14 cellular contexts compared by ENCODE assay signal in the genomic region with DNA sequence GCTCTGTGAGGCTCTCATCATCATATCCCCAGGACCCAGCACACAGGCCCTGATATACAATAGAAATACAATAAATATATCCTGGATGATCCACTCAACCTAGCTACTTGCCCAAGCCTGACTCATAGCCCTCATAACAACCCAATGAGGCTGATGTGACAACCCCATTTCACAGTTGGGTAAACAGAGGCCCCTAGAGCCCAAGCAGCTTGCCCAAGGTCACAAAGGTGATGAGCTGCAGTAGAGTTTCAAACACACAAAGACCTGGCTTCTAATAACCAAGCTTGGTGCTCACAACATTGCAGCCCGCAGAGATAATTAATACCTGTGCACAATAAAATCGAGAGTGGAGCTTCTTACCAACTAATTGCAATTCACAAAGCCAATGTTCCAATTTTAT. TPM values are rescaled to one million over a fixed set of nuclear protein-coding genes. Genes with fewer than 3 reads are reported as not detected.
A peak's percentile ranks its signal among the peaks of the same experiment; 100 is the strongest.
DNase-seq lines count a peak whose midpoint lies in the region; ATAC-seq and TF ChIP-seq lines count a peak whose summit lies in the region.
"Had no signal": no experiment of that assay in that cellular context is flagged by ENCODE, and none has a peak within 500 bp of the region (broad histone marks: within the 10 kb centered on the region; RNA-seq: fewer than 3 reads in every experiment).

No MANE protein-coding gene starts in this region.

- no peaks in the 10 kb centered on the region for H3K9me3 Mint-ChIP-seq in stimulated activated naive CD8-positive, alpha-beta T cell treated with anti-CD3 and anti-CD28 coated beads, Interleukin-15, Interleukin-2, amounts not matched to agents 100 ng/mL and 50 ng/mL, for 24 hours
- no peaks in the 10 kb centered on the region for H3K9me3 Mint-ChIP-seq in T-cell
- peaks cover 0 to 5% (median 0%) of the 10 kb centered on the region in 6 donors for H3K9me3 Mint-ChIP-seq in immature natural killer cell

- no peak for TF ChIP-seq CTCF in vagina (IDR thresholded peaks at IDR 0.05)

- H3K27me3 ChIP-seq in vagina, result no peaks in the 10 kb centered on the region
- H3K27me3 ChIP-seq: BE2C, esophagus squamous epithelium had no signal

- H3K4me1 Mint-ChIP-seq in stimulated activated naive CD8-positive, alpha-beta T cell treated with anti-CD3 and anti-CD28 coated beads, Interleukin-15, Interleukin-2, amounts not matched to agents 100 ng/mL and 50 ng/mL, for 24 hours (ENCODE audit: low read depth), result peaks cover 70% of the 10 kb centered on the region
- H3K4me1 Mint-ChIP-seq in T-cell (peaks cover 75 to 91% (median 77%) of the 10 kb centered on the region in 3 donors), immature natural killer cell (peaks cover 65 to 67% of the 10 kb centered on the region in 2 donors)

- ATAC-seq in stimulated activated naive CD8-positive, alpha-beta T cell treated with anti-CD3 and anti-CD28 coated beads, Interleukin-15, Interleukin-2, amounts not matched to agents 100 U/mL and 50 U/mL, for 24 hours, result no peak
- no peak for ATAC-seq in T-cell (replicated peaks in 1 of 4)
- no peak for ATAC-seq in GM19452 (IDR thresholded peaks at IDR 0.05; ENCODE audit: unreplicated experiment)

- H3K36me3 ChIP-seq in vagina, result no peaks in the 10 kb centered on the region
- H3K36me3 ChIP-seq: BE2C, esophagus squamous epithelium had no signal

- no peak overlapping the region for H3K4me3 ChIP-seq in vagina
- H3K4me3 ChIP-seq: esophagus squamous epithelium had no signal

- H3K4me1 ChIP-seq in vagina, result peaks cover 75% of the 10 kb centered on the region
- H3K4me1 ChIP-seq: BE2C had no signal

- H3K27ac Mint-ChIP-seq in stimulated activated naive CD8-positive, alpha-beta T cell treated with anti-CD3 and anti-CD28 coated beads, Interleukin-15, Interleukin-2, amounts not matched to agents 100 ng/mL and 50 ng/mL, for 24 hours, result peak overlapping the region; percentile 98
- H3K27ac Mint-ChIP-seq in T-cell (peak overlapping the region; percentile 99), immature natural killer cell (peak overlapping the region; percentile 90 to 100 (median 99))

- H3K9me3 ChIP-seq in vagina, result no peaks in the 10 kb centered on the region
- H3K9me3 ChIP-seq: BE2C, esophagus squamous epithelium had no signal

- H3K4me3 Mint-ChIP-seq in stimulated activated naive CD8-positive, alpha-beta T cell treated with anti-CD3 and anti-CD28 coated beads, Interleukin-15, Interleukin-2, amounts not matched to agents 100 ng/mL and 50 ng/mL, for 24 hours, result peak overlapping the region; percentile 89
- H3K4me3 Mint-ChIP-seq in T-cell, result peak overlapping the region in 2 of 3 donors; percentile 96 to 100
- peak overlapping the region in 4 of 5 donors; percentile 36 to 97 (median 76) for H3K4me3 Mint-ChIP-seq in immature natural killer cell

- H3K27ac ChIP-seq in vagina, result peak overlapping the region; percentile 87
- H3K27ac ChIP-seq: RWPE1 had no signal

- DNase-seq in stimulated activated naive CD8-positive, alpha-beta T cell treated with anti-CD3 and anti-CD28 coated beads, Interleukin-15, Interleukin-2, amounts not matched to agents 100 U/mL and 50 U/mL, for 24 hours, result no peak
- DNase-seq in T-cell (no peak), immature natural killer cell (no peak), vagina (ENCODE audit: extremely low spot score in 2 of 2) (no peak), COLO829 (ENCODE audit: low spot score) (no peak), GOT3 (lab: John Stamatoyannopoulos, UW) (no peak)
- DNase-seq: BE2C; esophagus squamous epithelium; GDM1; stimulated activated CD4-positive, alpha-beta T cell treated with anti-CD3 and anti-CD28 coated beads, Interleukin-2, amount 100 ng/mL, for 24 hours; stimulated activated naive CD4-positive, alpha-beta T cell had no signal

- TF ChIP-seq POLR2A in vagina (IDR thresholded peaks at IDR 0.05), result no peak

- intact Hi-C loops in vagina (cut with DNase I), result loop anchor here (10.0 kb wide), 1 partner anchor 46 kb away; no protein-coding TSS in a partner anchor

- CTCF ChIA-PET in T-cell (lab: Charles Lee), result interaction anchor here in 1 of 2 donors (0.5 to 1.2 kb wide), 2 partner anchors 26 to 234 kb away, joined by 3 to 4 read pairs; no protein-coding TSS in a partner anchor

- H3K27me3 Mint-ChIP-seq in stimulated activated naive CD8-positive, alpha-beta T cell treated with anti-CD3 and anti-CD28 coated beads, Interleukin-15, Interleukin-2, amounts not matched to agents 100 ng/mL and 50 ng/mL, for 24 hours, result no peaks in the 10 kb centered on the region
- H3K27me3 Mint-ChIP-seq in T-cell (no peaks in the 10 kb centered on the region), immature natural killer cell (ENCODE audit: low read depth in 3 of 3) (peaks cover 23 to 30% (median 30%) of the 10 kb centered on the region in 3 donors)

- H3K36me3 Mint-ChIP-seq in stimulated activated naive CD8-positive, alpha-beta T cell treated with anti-CD3 and anti-CD28 coated beads, Interleukin-15, Interleukin-2, amounts not matched to agents 100 ng/mL and 50 ng/mL, for 24 hours (ENCODE audit: low read depth), result peaks cover 52% of the 10 kb centered on the region
- H3K36me3 Mint-ChIP-seq in T-cell, result peaks cover 41% of the 10 kb centered on the region
- peaks cover 6 to 29% (median 13%) of the 10 kb centered on the region in 3 donors for H3K36me3 Mint-ChIP-seq in immature natural killer cell

- POLR2A ChIA-PET in T-cell (lab: Charles Lee), result interaction anchor here in 1 of 2 donors (0.5 to 0.8 kb wide), 2 partner anchors 23 to 199 kb away, joined by 3 to 4 read pairs; no protein-coding TSS in a partner anchor

RNA-seq across cellular contexts. Expression of gene AKNA, which starts 3.2 kb away (rescaled TPM):
- total RNA-seq in T-cell, result 100 to 1,000 TPM; 382 to 462 (median 415) TPM
- polyA plus RNA-seq in immature natural killer cell, result 10 to 100 TPM in 2 of 3 donors, 1 to 10 TPM in 1; 4.0 to 56.3 (median 13.8) TPM
- total RNA-seq in vagina, result 55.0 TPM
